ENCODE assay signal across 9 cellular contexts in genomic region chr15:98953000-98953776, GRCh38. TPM values are rescaled to one million over a fixed set of nuclear protein-coding genes. Genes with fewer than 3 reads are reported as not detected.
A peak's percentile ranks its signal among the peaks of the same experiment; 100 is the strongest.
DNase-seq lines count a peak whose midpoint lies in the region; ATAC-seq and TF ChIP-seq lines count a peak whose summit lies in the region.
"Had no signal": no experiment of that assay in that cellular context is flagged by ENCODE, and none has a peak within 500 bp of the region (broad histone marks: within the 10 kb centered on the region; RNA-seq: fewer than 3 reads in every experiment).

No MANE protein-coding gene starts in this region.

- H3K9ac ChIP-seq in HUES6 (ENCODE audit: low read length) = no peak overlapping the region

- no peak for TF ChIP-seq CTCF in heart right ventricle (IDR thresholded peaks at IDR 0.05)
- no peak for TF ChIP-seq CTCF in thyroid gland (IDR thresholded peaks at IDR 0.05)

- 73 to 76% methylated on average over 19 of the region's 19 CpGs for WGBS in heart right ventricle, 2 donors
- WGBS in thyroid gland, 2 donors = 80 to 85% methylated on average over 19 of the region's 19 CpGs

- H3K36me3 ChIP-seq in HUES6 (ENCODE audit: control insufficient read depth, insufficient read depth, low read length) (peaks cover 89% of the 10 kb centered on the region), heart right ventricle (peaks cover 0 to 73% (median 33%) of the 10 kb centered on the region in 9 donors), thyroid gland (peaks cover 26 to 29% of the 10 kb centered on the region in 2 donors)

- H3K27me3 ChIP-seq in HUES6 (ENCODE audit: control insufficient read depth, insufficient read depth, low read length) (no peaks in the 10 kb centered on the region), heart right ventricle (no peaks in the 10 kb centered on the region), thyroid gland (no peaks in the 10 kb centered on the region)

- H3K27ac ChIP-seq in HUES6 (ENCODE audit: low read depth, low read length) (0 out of 2 replicates have a peak overlapping the region, but pooled peaks have one; percentile 20), heart right ventricle (peak overlapping the region; percentile 22 to 84 (median 74)), thyroid gland (peak overlapping the region; percentile 96 to 99 (median 98))

- ATAC-seq in heart right ventricle = peak in 3 of 8 donors; percentile 13 to 64 (median 37)

- no peak for TF ChIP-seq POLR2A in thyroid gland (IDR thresholded peaks at IDR 0.05)

- intact Hi-C loops in heart right ventricle (cut with DNase I) (loop anchor here in 3 of 10 donors (5.0 to 10.0 kb wide), 2 partner anchors 102 to 104 kb away; no protein-coding TSS in a partner anchor), thyroid gland (cut with DNase I) (no loop called here)

- H3K9me3 ChIP-seq in HUES6 (ENCODE audit: control insufficient read depth, insufficient read depth, low read depth, low read length) (no peaks in the 10 kb centered on the region), heart right ventricle (no peaks in the 10 kb centered on the region), thyroid gland (no peaks in the 10 kb centered on the region)

- H3K4me1 ChIP-seq in HUES6 (ENCODE audit: control insufficient read depth, insufficient read depth, low read length) (no peaks in the 10 kb centered on the region; the same call in 1 of the 2 replicates), heart right ventricle (peaks cover 16 to 60% (median 33%) of the 10 kb centered on the region in 9 donors), thyroid gland (peaks cover 17 to 42% of the 10 kb centered on the region in 2 donors)

- DNase-seq in activated T-cell treated with anti-CD3 and anti-CD28 coated beads for 48 hours (ENCODE audit: low read depth) (peak; percentile 31), activated T-cell treated with anti-CD3 and anti-CD28 coated beads for 4 hours (no peak), heart right ventricle (no peak), thyroid gland (no peak), NCI-H1436 (lab: John Stamatoyannopoulos, UW) (no peak), NCI-H1417 (lab: John Stamatoyannopoulos, UW) (no peak), Ammon's horn (ENCODE audit: low spot score) (no peak)

- H3K4me3 ChIP-seq in HUES6 (ENCODE audit: low read depth, low read length) (no peak overlapping the region), heart right ventricle (no peak overlapping the region), thyroid gland (replicated peaks in 1 of 3) (no peak overlapping the region)

RNA-seq across cellular contexts. Expression of gene PGPEP1L, which starts 54.4 kb away (rescaled TPM):
- total RNA-seq in heart right ventricle = 1 to 10 TPM in 7 of 10 donors, under 1 TPM in 3; 0.52 to 5.6 (median 1.3) TPM
- polyA plus RNA-seq in heart right ventricle = 1 to 10 TPM in 1 of 2 donors, under 1 TPM in 1; 0.22 to 4.2 TPM
- total RNA-seq in thyroid gland = not detected
- total RNA-seq: fibroblast of villous mesenchyme had no signal

Comparison
In these comparisons a context has a peak if more than half of its experiments do, and no peak if none do; other contexts are left out.
1. H3K27ac ChIP-seq: peak in every context shown above with its lines; median percentile 98 in thyroid gland; 74 in heart right ventricle; 20 in HUES6.